ENCODE assay signal across 8 cellular contexts in genomic region chrX:153968754-153969124, GRCh38. TPM values are rescaled to one million over a fixed set of nuclear protein-coding genes. Genes with fewer than 3 reads are reported as not detected.
A peak's percentile ranks its signal among the peaks of the same experiment; 100 is the strongest.
DNase-seq lines count a peak whose midpoint lies in the region; ATAC-seq and TF ChIP-seq lines count a peak whose summit lies in the region.

No MANE protein-coding gene starts in this region.

- H3K36me3 ChIP-seq in IMR-90 (ENCODE audit: control insufficient read depth, insufficient read depth, low read length): peaks cover 4% of the 10 kb centered on the region; the same call in 1 of the 2 replicates
- H3K36me3 ChIP-seq in hepatocyte (replicated peaks; ENCODE audit: insufficient read depth, low read depth): no peaks in the 10 kb centered on the region
- H3K36me3 ChIP-seq in stomach: peaks cover 0 to 8% (median 6%) of the 10 kb centered on the region in 4 donors

- peak overlapping the region; percentile 65; the same call in 1 of the 2 replicates for H3K23ac ChIP-seq in IMR-90 (ENCODE audit: low read depth, low read length)

- POLR2A ChIA-PET in CD4-positive, alpha-beta T cell (lab: Charles Lee): interaction anchor here (0.9 to 6.6 kb wide), 7 partner anchors 16 to 579 kb away, joined by 3 to 163 read pairs (median 5); partner anchors contain the start of genes ARHGAP4, IKBKG and IRAK1
- POLR2A ChIA-PET in IMR-90 (lab: Charles Lee; ENCODE audit: unreplicated experiment): no interaction called here
- POLR2A ChIA-PET in activated CD8-positive, alpha-beta T cell treated with anti-CD3 and anti-CD28 coated beads, Interleukin-2, amount 10 ng/mL, durations not matched to agents 7 days and 5 days (lab: Charles Lee): interaction anchor here (0.6 to 9.0 kb wide), 5 partner anchors 8 to 124 kb away, joined by 3 to 117 read pairs (median 6); partner anchors contain the start of gene ARHGAP4

- H3K18ac ChIP-seq in IMR-90 (ENCODE audit: low read depth, low read length): no peak overlapping the region

- in situ Hi-C loops in IMR-90 (cut with MboI; ENCODE audit: low sequenced_read_pairs): loop anchor here (10.0 kb wide), 1 partner anchor 204 kb away; the partner anchor contains the start of gene PLXNB3

- peak overlapping the region; percentile 57 for H2AK9ac ChIP-seq in IMR-90 (replicated peaks; ENCODE audit: low read depth, low read length, poor library complexity)

- no peak overlapping the region for H4K5ac ChIP-seq in IMR-90 (ENCODE audit: low read depth, low read length)

- H3K4me1 Mint-ChIP-seq in CD4-positive, alpha-beta T cell (ENCODE audit: low read depth): peaks cover 37% of the 10 kb centered on the region
- peaks cover 31% of the 10 kb centered on the region for H3K4me1 Mint-ChIP-seq in activated CD8-positive, alpha-beta T cell treated with anti-CD3 and anti-CD28 coated beads, Interleukin-2, amount 10 ng/mL, durations not matched to agents 7 days and 5 days (ENCODE audit: low read depth)

- H2BK5ac ChIP-seq in IMR-90 (ENCODE audit: low read depth, low read length, poor library complexity, severe bottlenecking): no peak overlapping the region

- H3K4me3 ChIP-seq in IMR-90 (ENCODE audit: insufficient read depth, low read depth, low read length): peak overlapping the region; percentile 96; the same call in 1 of the 2 replicates
- no peak overlapping the region for H3K4me3 ChIP-seq in hepatocyte
- peak overlapping the region; percentile 77 to 90 (median 84) for H3K4me3 ChIP-seq in stomach

- intact Hi-C loops in CD4-positive, alpha-beta T cell (cut with DNase I, micrococcal nuclease): loop anchor here (2.0 to 5.0 kb wide), 3 partner anchors 16 to 129 kb away; partner anchors contain the start of gene MECP2 (in 1 of the 2)
- intact Hi-C loops in IMR-90 (cut with micrococcal nuclease) (no loop called here), stomach (cut with DNase I; ENCODE audit: low total_unique reads) (no loop called here)

- no peak overlapping the region for H2BK120ac ChIP-seq in IMR-90 (ENCODE audit: low read depth, low read length)

- H2BK15ac ChIP-seq in IMR-90 (ENCODE audit: low read depth, low read length): no peak overlapping the region

- H3K79me1 ChIP-seq in IMR-90 (ENCODE audit: low read depth in 1 of 2, low read length in 2 of 2): peaks cover 3 to 21% of the 10 kb centered on the region in 2 experiments; a peak in 2 of 4 replicates

- peak overlapping the region; percentile 96 for H3K4me3 Mint-ChIP-seq in CD4-positive, alpha-beta T cell
- H3K4me3 Mint-ChIP-seq in activated CD8-positive, alpha-beta T cell treated with anti-CD3 and anti-CD28 coated beads, Interleukin-2, amount 10 ng/mL, durations not matched to agents 7 days and 5 days: peak overlapping the region; percentile 100

- no peak for TF ChIP-seq EP300 in stomach (IDR thresholded peaks at IDR 0.05)

- CTCF ChIA-PET in CD4-positive, alpha-beta T cell (lab: Charles Lee): interaction anchor here (0.8 to 2.0 kb wide), 5 partner anchors 12 to 48 kb away, joined by 3 to 7 read pairs (median 5); no protein-coding TSS in a partner anchor
- CTCF ChIA-PET in IMR-90 (lab: Yijun Ruan, JAX): no interaction called here
- CTCF ChIA-PET in activated CD8-positive, alpha-beta T cell treated with anti-CD3 and anti-CD28 coated beads, Interleukin-2, amount 10 ng/mL, durations not matched to agents 7 days and 5 days (lab: Charles Lee): interaction anchor here (1.0 to 7.0 kb wide), 3 partner anchors 21 to 206 kb away, joined by 3 to 37 read pairs (median 29); partner anchors contain the start of gene ARHGAP4

- no peak overlapping the region for H2AK5ac ChIP-seq in IMR-90 (ENCODE audit: low read depth, low read length)

- no peak overlapping the region for H4K8ac ChIP-seq in IMR-90 (ENCODE audit: low read depth in 2 of 2, low read length in 2 of 2)

- H4K91ac ChIP-seq in IMR-90 (ENCODE audit: insufficient read depth, low read depth, low read length): no peak overlapping the region

- H2BK20ac ChIP-seq in IMR-90 (ENCODE audit: low read depth, low read length): no peak overlapping the region

- BruUV-seq in IMR-90 (replicated peaks; lab: Mats Ljungman, UMichigan): no TSS peak

- no peaks in the 10 kb centered on the region for H3K9me3 ChIP-seq in CD4-positive, alpha-beta T cell (ENCODE audit: control insufficient read depth, low read length)
- no peaks in the 10 kb centered on the region for H3K9me3 ChIP-seq in IMR-90 (ENCODE audit: control insufficient read depth, insufficient read depth, low read length)
- H3K9me3 ChIP-seq in hepatocyte (ENCODE audit: low read depth): no peaks in the 10 kb centered on the region
- H3K9me3 ChIP-seq in stomach: no peaks in the 10 kb centered on the region

- TF ChIP-seq POLR2A in IMR-90 (IDR thresholded peaks at IDR 0.05; ENCODE audit: low read depth, low read length) (no peak), stomach (IDR thresholded peaks at IDR 0.05) (no peak)

- H3K9me3 Mint-ChIP-seq in CD4-positive, alpha-beta T cell: no peaks in the 10 kb centered on the region
- no peaks in the 10 kb centered on the region for H3K9me3 Mint-ChIP-seq in activated CD8-positive, alpha-beta T cell treated with anti-CD3 and anti-CD28 coated beads, Interleukin-2, amount 10 ng/mL, durations not matched to agents 7 days and 5 days (ENCODE audit: insufficient read depth)

- no peak for ATAC-seq in CD4-positive, alpha-beta T cell (ENCODE audit: poor library complexity)
- ATAC-seq in IMR-90 (ENCODE audit: low read depth) (no peak), GM18511 (IDR thresholded peaks at IDR 0.05; ENCODE audit: unreplicated experiment) (no peak)
- no peak for ATAC-seq in activated CD8-positive, alpha-beta T cell treated with anti-CD3 and anti-CD28 coated beads, Interleukin-2, amount 10 ng/mL, durations not matched to agents 7 days and 5 days

- H3K4ac ChIP-seq in IMR-90 (ENCODE audit: low read depth, low read length): no peak overlapping the region; the same call in 1 of the 2 replicates

- H3K27me3 ChIP-seq in CD4-positive, alpha-beta T cell (ENCODE audit: control insufficient read depth, insufficient read depth, low read length): no peaks in the 10 kb centered on the region
- no peaks in the 10 kb centered on the region for H3K27me3 ChIP-seq in IMR-90 (ENCODE audit: control insufficient read depth, insufficient read depth, low read length)
- H3K27me3 ChIP-seq in hepatocyte: no peaks in the 10 kb centered on the region
- no peaks in the 10 kb centered on the region for H3K27me3 ChIP-seq in stomach

- TF ChIP-seq RAD21 in IMR-90 (IDR thresholded peaks at IDR 0.05; ENCODE audit: low read length): no peak

- H3K27ac ChIP-seq in CD4-positive, alpha-beta T cell (ENCODE audit: low read depth, low read length): peak overlapping the region; percentile 9
- H3K27ac ChIP-seq in IMR-90 (ENCODE audit: insufficient read depth, low read length): peak overlapping the region; percentile 100; the same call in 1 of the 2 replicates
- peak overlapping the region; percentile 81 for H3K27ac ChIP-seq in hepatocyte
- H3K27ac ChIP-seq in stomach: peak overlapping the region; percentile 0 to 99 (median 99)

- peaks cover 68% of the 10 kb centered on the region for H4K20me1 ChIP-seq in IMR-90 (ENCODE audit: insufficient read depth, low read length)
- peaks cover 53% of the 10 kb centered on the region for H4K20me1 ChIP-seq in hepatocyte (ENCODE audit: insufficient read depth, poor library complexity, severe bottlenecking)

- 50% methylated on average over 2 of the region's 12 CpGs; no CpG with 5 or more reads in 1 of the 2 experiments for WGBS in IMR-90 (ENCODE audit: extremely low coverage in 2 of 2, insufficient read length in 1 of 2), 2 experiments
- WGBS in hepatocyte (ENCODE audit: low lambda C conversion rate, missing lambda C conversion rate): 47% methylated on average over 12 of the region's 12 CpGs
- 6 to 67% (median 18%) methylated on average over 6 to 12 of the region's 12 CpGs for WGBS in stomach, 5 donors

- H3K56ac ChIP-seq in IMR-90 (ENCODE audit: extremely low read depth, insufficient read depth, low read length): no peak overlapping the region

- H3K36me3 Mint-ChIP-seq in CD4-positive, alpha-beta T cell (ENCODE audit: low read depth): peaks cover 32% of the 10 kb centered on the region
- H3K36me3 Mint-ChIP-seq in activated CD8-positive, alpha-beta T cell treated with anti-CD3 and anti-CD28 coated beads, Interleukin-2, amount 10 ng/mL, durations not matched to agents 7 days and 5 days (ENCODE audit: low read depth): peaks cover 41% of the 10 kb centered on the region

- peaks cover 11% of the 10 kb centered on the region; the same call in 1 of the 2 replicates for H3K9me1 ChIP-seq in IMR-90 (ENCODE audit: insufficient read depth, low read length)

- no peak for TF ChIP-seq CTCF in CD4-positive, alpha-beta T cell (IDR thresholded peaks at IDR 0.05)
- TF ChIP-seq CTCF in IMR-90 (conservative IDR thresholded peaks at IDR 0.05; ENCODE audit: low read depth, low read length) (no peak), hepatocyte (IDR thresholded peaks at IDR 0.05; ENCODE audit: poor library complexity) (no peak), stomach (IDR thresholded peaks at IDR 0.05) (no peak)

- H3K4me2 ChIP-seq in IMR-90 (ENCODE audit: low read depth, low read length) (peak overlapping the region; percentile 81), hepatocyte (peak overlapping the region; percentile 86)

- H3K9ac ChIP-seq in IMR-90 (ENCODE audit: low read depth, low read length): peak overlapping the region; percentile 93

- dilution Hi-C loops in IMR-90 (cut with HindIII; ENCODE audit: low sequenced_read_pairs, unreplicated experiment): no loop called here

- H3K14ac ChIP-seq in IMR-90 (replicated peaks; ENCODE audit: low read depth, low read length): no peak overlapping the region

- H3K27me3 Mint-ChIP-seq in CD4-positive, alpha-beta T cell: no peaks in the 10 kb centered on the region
- H3K27me3 Mint-ChIP-seq in activated CD8-positive, alpha-beta T cell treated with anti-CD3 and anti-CD28 coated beads, Interleukin-2, amount 10 ng/mL, durations not matched to agents 7 days and 5 days (ENCODE audit: low read depth): no peaks in the 10 kb centered on the region

- no peaks in the 10 kb centered on the region for H3K9me2 ChIP-seq in hepatocyte (replicated peaks; ENCODE audit: insufficient read depth)

- H3K79me2 ChIP-seq in hepatocyte: peaks cover 66% of the 10 kb centered on the region

- H2AFZ ChIP-seq in IMR-90 (replicated peaks; ENCODE audit: low read length, poor library complexity) (no peak overlapping the region), hepatocyte (no peak overlapping the region)

- H3K4me1 ChIP-seq in IMR-90 (ENCODE audit: control insufficient read depth, insufficient read depth, low read length) (peaks cover 20% of the 10 kb centered on the region), hepatocyte (ENCODE audit: insufficient read depth) (peaks cover 20% of the 10 kb centered on the region), stomach (peaks cover 36 to 65% (median 57%) of the 10 kb centered on the region in 4 donors)

- H3K27ac Mint-ChIP-seq in CD4-positive, alpha-beta T cell: peak overlapping the region; percentile 98
- peak overlapping the region; percentile 100 for H3K27ac Mint-ChIP-seq in activated CD8-positive, alpha-beta T cell treated with anti-CD3 and anti-CD28 coated beads, Interleukin-2, amount 10 ng/mL, durations not matched to agents 7 days and 5 days

- DNase-seq in CD4-positive, alpha-beta T cell: peak in 8 of 10 experiments; percentile 21 to 64 (median 40)
- DNase-seq in IMR-90 (no peak), hepatocyte (ENCODE audit: low spot score) (no peak), stomach (no peak), NCI-H1048 (lab: John Stamatoyannopoulos, UW) (no peak), foreskin melanocyte (no peak)
- peak; percentile 54 for DNase-seq in activated CD8-positive, alpha-beta T cell treated with anti-CD3 and anti-CD28 coated beads, Interleukin-2, amount 10 ng/mL, durations not matched to agents 7 days and 5 days

RNA-seq across cellular contexts. Expression of gene HCFC1, which starts 2.9 kb away (rescaled TPM):
- total RNA-seq in CD4-positive, alpha-beta T cell: 10 to 100 TPM; 45.9 to 50.2 TPM
- total RNA-seq in IMR-90 (2012; rRNA removed): 3.2 and 4.4 TPM in 2 replicates
- 17.6 and 19.0 TPM in 2 replicates for polyA plus RNA-seq in IMR-90 (2012; rRNA removed)
- polyA plus RNA-seq in IMR-90 (2012; cell fraction: cytosol; rRNA removed): 12.9 and 16.8 TPM in 2 replicates
- 21.4 and 46.2 TPM in 2 replicates for polyA plus RNA-seq in IMR-90 (2012; cell fraction: nucleus; rRNA removed; ENCODE audit: low replicate concordance)
- 100 to 1,000 TPM; 141 to 146 TPM for total RNA-seq in activated CD8-positive, alpha-beta T cell treated with anti-CD3 and anti-CD28 coated beads, Interleukin-2, amount 10 ng/mL, durations not matched to agents 7 days and 5 days
- total RNA-seq in hepatocyte: 11.6 and 25.0 TPM in 2 replicates
- 16.7 and 18.9 TPM in 2 replicates for polyA plus RNA-seq in hepatocyte
- 10 to 100 TPM; 13.2 to 61.6 (median 35.3) TPM for total RNA-seq in stomach
- polyA plus RNA-seq in stomach: 10 to 100 TPM in 2 of 3 donors, 1 to 10 TPM in 1; 9.0 to 13.9 (median 12.6) TPM

RNA-seq across cellular contexts. Expression of gene TMEM187, which starts 3.8 kb away (rescaled TPM):
- 1 to 10 TPM; 1.4 to 2.0 TPM for total RNA-seq in CD4-positive, alpha-beta T cell
- total RNA-seq in IMR-90 (2012; rRNA removed): 2.8 and 3.4 TPM in 2 replicates
- polyA plus RNA-seq in IMR-90 (2012; rRNA removed): 6.2 and 6.3 TPM in 2 replicates
- polyA plus RNA-seq in IMR-90 (2012; cell fraction: cytosol; rRNA removed): 4.8 and 12.1 TPM in 2 replicates
- 3.3 and 9.5 TPM in 2 replicates for polyA plus RNA-seq in IMR-90 (2012; cell fraction: nucleus; rRNA removed; ENCODE audit: low replicate concordance)
- 1 to 10 TPM; 5.9 to 6.2 TPM for total RNA-seq in activated CD8-positive, alpha-beta T cell treated with anti-CD3 and anti-CD28 coated beads, Interleukin-2, amount 10 ng/mL, durations not matched to agents 7 days and 5 days
- total RNA-seq in hepatocyte: 7.4 and 8.7 TPM in 2 replicates
- polyA plus RNA-seq in hepatocyte: 8.0 and 12.1 TPM in 2 replicates
- total RNA-seq in stomach: 10 to 100 TPM in 1 of 5 donors, 1 to 10 TPM in 2, under 1 TPM in 1, not detected in 1; 0.89 to 16.2 (median 2.9) TPM
- polyA plus RNA-seq in stomach: 1 to 10 TPM; 2.3 to 7.0 (median 6.3) TPM

RNA-seq across cellular contexts. Expression of gene RENBP, which starts 24.3 kb away (rescaled TPM):
- 1 to 10 TPM; 8.6 to 9.3 TPM for total RNA-seq in CD4-positive, alpha-beta T cell
- 0.18 TPM in 1 of 2 replicates, not detected in the other for total RNA-seq in IMR-90 (2012; rRNA removed)
- 0.10 and 0.15 TPM in 2 replicates for polyA plus RNA-seq in IMR-90 (2012; rRNA removed)
- 0.13 TPM in 1 of 2 replicates, not detected in the other for polyA plus RNA-seq in IMR-90 (2012; cell fraction: cytosol; rRNA removed)
- 0.35 and 0.52 TPM in 2 replicates for polyA plus RNA-seq in IMR-90 (2012; cell fraction: nucleus; rRNA removed; ENCODE audit: low replicate concordance)
- 10 to 100 TPM; 12.1 to 13.6 TPM for total RNA-seq in activated CD8-positive, alpha-beta T cell treated with anti-CD3 and anti-CD28 coated beads, Interleukin-2, amount 10 ng/mL, durations not matched to agents 7 days and 5 days
- 22.2 and 22.8 TPM in 2 replicates for total RNA-seq in hepatocyte
- 5.8 and 13.2 TPM in 2 replicates for polyA plus RNA-seq in hepatocyte
- 1 to 10 TPM in 2 of 5 donors, not detected in 3; 2.3 to 8.3 TPM for total RNA-seq in stomach
- polyA plus RNA-seq in stomach: 10 to 100 TPM in 1 of 3 donors, 1 to 10 TPM in 2; 4.4 to 12.7 (median 8.1) TPM

RNA-seq across cellular contexts. Expression of gene NAA10, which starts 33.9 kb away (rescaled TPM):
- total RNA-seq in CD4-positive, alpha-beta T cell: 10 to 100 TPM; 41.5 to 42.0 TPM
- total RNA-seq in IMR-90 (2012; rRNA removed) (98.6 and 118 TPM in 2 replicates), hepatocyte (74.0 and 83.5 TPM in 2 replicates), stomach (10 to 100 TPM; 23.2 to 63.8 (median 35.6) TPM)
- polyA plus RNA-seq in IMR-90 (2012; rRNA removed) (150 and 172 TPM in 2 replicates), hepatocyte (118 and 134 TPM in 2 replicates), stomach (100 to 1,000 TPM; 114 to 161 (median 125) TPM)
- polyA plus RNA-seq in IMR-90 (2012; cell fraction: cytosol; rRNA removed): 86.7 and 192 TPM in 2 replicates
- polyA plus RNA-seq in IMR-90 (2012; cell fraction: nucleus; rRNA removed; ENCODE audit: low replicate concordance): 176 and 320 TPM in 2 replicates
- 100 to 1,000 TPM in 1 of 2 experiments, 10 to 100 TPM in 1; 98.9 to 106 TPM for total RNA-seq in activated CD8-positive, alpha-beta T cell treated with anti-CD3 and anti-CD28 coated beads, Interleukin-2, amount 10 ng/mL, durations not matched to agents 7 days and 5 days

RNA-seq across cellular contexts. Expression of gene ARHGAP4, which starts 42.7 kb away (rescaled TPM):
- total RNA-seq in CD4-positive, alpha-beta T cell: 100 to 1,000 TPM; 456 to 463 TPM
- total RNA-seq in IMR-90 (2012; rRNA removed): 0.18 and 0.28 TPM in 2 replicates
- polyA plus RNA-seq in IMR-90 (2012; rRNA removed): 0.72 and 0.79 TPM in 2 replicates
- polyA plus RNA-seq in IMR-90 (2012; cell fraction: cytosol; rRNA removed): 0.11 and 0.22 TPM in 2 replicates
- polyA plus RNA-seq in IMR-90 (2012; cell fraction: nucleus; rRNA removed; ENCODE audit: low replicate concordance): 3.0 and 7.9 TPM in 2 replicates
- total RNA-seq in activated CD8-positive, alpha-beta T cell treated with anti-CD3 and anti-CD28 coated beads, Interleukin-2, amount 10 ng/mL, durations not matched to agents 7 days and 5 days: 100 to 1,000 TPM; 317 to 324 TPM
- 3.3 and 6.4 TPM in 2 replicates for total RNA-seq in hepatocyte
- 6.2 and 10.3 TPM in 2 replicates for polyA plus RNA-seq in hepatocyte
- total RNA-seq in stomach: 10 to 100 TPM; 18.5 to 93.9 (median 67.7) TPM
- 10 to 100 TPM; 24.9 to 35.5 (median 25.2) TPM for polyA plus RNA-seq in stomach

Comparison
In these comparisons a context has a peak if more than half of its experiments do, and no peak if none do; other contexts are left out.
1. DNase-seq: peak in CD4-positive, alpha-beta T cell (8 of 10) and activated CD8-positive, alpha-beta T cell treated with anti-CD3 and anti-CD28 coated beads, Interleukin-2, amount 10 ng/mL, durations not matched to agents 7 days and 5 days (single experiment); none in IMR-90 (single experiment), hepatocyte (single experiment), stomach (single experiment), NCI-H1048 (single experiment) and foreskin melanocyte (single experiment).
2. H3K27ac ChIP-seq: peak in every context shown above with its lines; median percentile 100 in IMR-90; 99 in stomach; 81 in hepatocyte; 9 in CD4-positive, alpha-beta T cell.
3. intact Hi-C loops: an anchor here in CD4-positive, alpha-beta T cell (2.0 to 5.0 kb wide); none called in IMR-90 and stomach.